ENCODE assay signal across 8 cellular contexts in genomic region chr9:95313010-95313498, GRCh38. TPM values are rescaled to one million over a fixed set of nuclear protein-coding genes. Genes with fewer than 3 reads are reported as not detected.
DNase-seq lines count a peak whose midpoint lies in the region; ATAC-seq and TF ChIP-seq lines count a peak whose summit lies in the region.

No MANE protein-coding gene starts in this region.

- in situ Hi-C loops in G401 (cut with HindIII; ENCODE audit: low sequenced_read_pairs), result no loop called here

- H3K36me3 ChIP-seq in adrenal gland (replicated peaks in 1 of 2), result no peaks in the 10 kb centered on the region

- 40 to 74% (median 48%) methylated on average over 19 to 29 of the region's 29 CpGs for WGBS in adrenal gland, 4 donors
- 44% methylated on average over 29 of the region's 29 CpGs for WGBS in right cardiac atrium

- TF ChIP-seq POLR2A in adrenal gland (IDR thresholded peaks at IDR 0.05), result no peak

- H3K4me3 ChIP-seq in adrenal gland (peak overlapping the region in 2 of 4 donors; percentile 26 to 44), right cardiac atrium (ENCODE audit: low read length) (peak overlapping the region; percentile 11)

- TF ChIP-seq CTCF in adrenal gland (IDR thresholded peaks at IDR 0.05), result no peak

- H3K4me1 ChIP-seq in adrenal gland (replicated peaks in 1 of 2) (peaks cover 0 to 16% of the 10 kb centered on the region in 2 donors), right cardiac atrium (ENCODE audit: control insufficient read depth, insufficient read depth, low read length) (no peaks in the 10 kb centered on the region)

- DNase-seq in G401 (ENCODE audit: low spot score) (peak; percentile 91), NCI-H2029 (lab: John Stamatoyannopoulos, UW) (peak; percentile 97), adrenal gland (peak; percentile 46 to 78 (median 62)), right cardiac atrium (peak; percentile 49 to 82 (median 74)), pulmonary artery endothelial cell (ENCODE audit: low read depth, low spot score) (peak; percentile 5), epidermal melanocyte (ENCODE audit: insufficient read length, low spot score) (no peak), GDM1 (lab: John Stamatoyannopoulos, UW) (no peak)
- no peak for DNase-seq in activated CD8-positive, alpha-beta memory T cell treated with anti-CD3 and anti-CD28 coated beads for 24 hours

- H3K9me3 ChIP-seq in adrenal gland (replicated peaks in 1 of 3) (no peaks in the 10 kb centered on the region), right cardiac atrium (ENCODE audit: control insufficient read depth, low read length) (no peaks in the 10 kb centered on the region)

- H3K27me3 ChIP-seq in adrenal gland, result no peaks in the 10 kb centered on the region
- no peaks in the 10 kb centered on the region for H3K27me3 ChIP-seq in right cardiac atrium (ENCODE audit: control insufficient read depth, insufficient read depth)

- intact Hi-C loops in adrenal gland (cut with DNase I), result loop anchor here in 1 of 2 donors (10.0 kb wide), 1 partner anchor 192 kb away; no protein-coding TSS in a partner anchor
- intact Hi-C loops in right cardiac atrium (cut with DNase I), result no loop called here

- H3K27ac ChIP-seq in adrenal gland (no peak overlapping the region), right cardiac atrium (ENCODE audit: low read length) (no peak overlapping the region)

- ATAC-seq in right cardiac atrium, result peak; percentile 32 to 58

RNA-seq across cellular contexts. Expression of gene FANCC, which starts 4.5 kb away (rescaled TPM):
- 11.8 and 23.6 TPM in 2 replicates for total RNA-seq in G401 (2014; rRNA removed; shearing (Covaris generic))
- total RNA-seq in adrenal gland, result 1 to 10 TPM; 2.1 to 5.9 (median 3.9) TPM
- polyA plus RNA-seq in adrenal gland, result 1 to 10 TPM; 1.9 to 3.2 (median 2.3) TPM
- total RNA-seq in right cardiac atrium, result 1 to 10 TPM; 3.3 to 6.6 (median 4.5) TPM
- polyA plus RNA-seq in right cardiac atrium, result 3.2 TPM
- 5.1 and 6.7 TPM in 2 replicates for total RNA-seq in pulmonary artery endothelial cell

Comparison
In these comparisons a context has a peak if more than half of its experiments do, and no peak if none do; other contexts are left out.
1. DNase-seq: peak in G401 (single experiment), NCI-H2029 (single experiment), adrenal gland (7 of 7), right cardiac atrium (3 of 3) and pulmonary artery endothelial cell (single experiment); none in activated CD8-positive, alpha-beta memory T cell treated with anti-CD3 and anti-CD28 coated beads for 24 hours (single experiment), epidermal melanocyte (single experiment) and GDM1 (single experiment).